8 cellular contexts compared by ENCODE assay signal in the genomic region with DNA sequence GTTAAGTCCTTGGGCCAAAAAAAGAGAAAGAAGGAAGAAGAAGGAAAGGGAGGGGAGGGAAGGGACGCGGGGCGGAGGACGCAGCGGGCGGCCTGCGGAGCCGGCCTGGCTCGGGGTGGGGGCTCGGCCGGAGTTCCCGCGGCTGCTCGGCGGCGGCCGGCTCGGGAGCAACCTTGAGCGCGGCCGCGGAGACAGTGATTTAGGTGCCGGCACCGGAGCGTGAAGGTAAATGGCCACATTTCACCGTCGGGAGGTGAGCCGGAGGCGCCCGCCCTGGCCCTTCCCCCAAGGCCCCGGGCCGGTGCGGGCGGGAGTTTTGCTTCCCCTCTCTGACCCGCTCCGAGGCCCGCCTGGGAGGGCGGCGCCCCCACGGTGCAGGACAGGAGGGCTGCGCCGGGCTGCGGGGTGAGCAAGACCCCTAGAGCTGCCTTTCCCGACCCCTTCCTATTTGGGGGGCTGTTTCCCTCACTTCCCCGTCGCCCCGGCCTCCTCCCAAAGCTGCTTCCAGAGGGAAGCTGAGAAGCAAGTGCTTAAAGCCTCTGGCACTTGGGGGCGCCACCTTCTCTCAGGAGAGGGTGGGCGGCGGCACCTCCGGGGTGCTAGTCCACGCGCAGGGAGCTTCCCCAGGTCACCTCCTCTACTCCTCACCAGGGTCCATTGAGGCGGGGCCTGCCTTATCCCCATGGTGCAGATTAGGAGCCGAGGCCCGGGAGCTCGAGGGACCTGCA. TPM values are rescaled to one million over a fixed set of nuclear protein-coding genes. Genes with fewer than 3 reads are reported as not detected.
A peak's percentile ranks its signal among the peaks of the same experiment; 100 is the strongest.
DNase-seq lines count a peak whose midpoint lies in the region; ATAC-seq and TF ChIP-seq lines count a peak whose summit lies in the region.

No MANE protein-coding gene starts in this region.

- no peak overlapping the region for H3K9ac ChIP-seq in DND-41 (ENCODE audit: low read depth, low read length)

- peaks cover 17% of the 10 kb centered on the region for H3K4me1 Mint-ChIP-seq in dendritic cell treated with granulocyte-macrophage colony-stimulating factor and Interleukin-4, amounts not matched to agents 40 ng/mL and 50 ng/mL, for 4 days (ENCODE audit: low read depth)

- no peaks in the 10 kb centered on the region for H3K9me3 Mint-ChIP-seq in dendritic cell treated with granulocyte-macrophage colony-stimulating factor and Interleukin-4, amounts not matched to agents 40 ng/mL and 50 ng/mL, for 4 days

- peak; percentile 9 for DNase-seq in DND-41
- peak; percentile 29 for DNase-seq in NB4 (ENCODE audit: low read depth)
- peak; percentile 54 to 63 (median 57) for DNase-seq in mucosa of descending colon
- no peak for DNase-seq in COLO829 (ENCODE audit: low spot score)
- no peak for DNase-seq in activated CD4-positive, CD25-positive, alpha-beta regulatory T cell treated with anti-CD3 and anti-CD28 coated beads, Interleukin-2, amount 50 U/mL, for 72 hours
- DNase-seq in activated effector memory CD4-positive, alpha-beta T cell treated with anti-CD3 and anti-CD28 coated beads, Interleukin-2, amount 50 U/mL, for 16 hours, result no peak

- peak overlapping the region; percentile 67 for H3K4me3 Mint-ChIP-seq in dendritic cell treated with granulocyte-macrophage colony-stimulating factor and Interleukin-4, amounts not matched to agents 40 ng/mL and 50 ng/mL, for 4 days

- no peaks in the 10 kb centered on the region; the same call in 1 of the 2 replicates for H4K20me1 ChIP-seq in DND-41 (ENCODE audit: insufficient read depth, low read length)

- H3K36me3 ChIP-seq in DND-41 (ENCODE audit: insufficient read depth, low read length) (no peaks in the 10 kb centered on the region), mucosa of descending colon (ENCODE audit: low read depth) (no peaks in the 10 kb centered on the region)

- no peaks in the 10 kb centered on the region for H3K36me3 Mint-ChIP-seq in dendritic cell treated with granulocyte-macrophage colony-stimulating factor and Interleukin-4, amounts not matched to agents 40 ng/mL and 50 ng/mL, for 4 days (ENCODE audit: low read depth)

- ATAC-seq in DND-41 (ENCODE audit: insufficient read depth, low read depth), result no peak
- peak; percentile 70 for ATAC-seq in mucosa of descending colon
- ATAC-seq in HG03442 (IDR thresholded peaks at IDR 0.05; ENCODE audit: unreplicated experiment), result no peak

- no peak overlapping the region for H3K27ac Mint-ChIP-seq in dendritic cell treated with granulocyte-macrophage colony-stimulating factor and Interleukin-4, amounts not matched to agents 40 ng/mL and 50 ng/mL, for 4 days

- H3K4me2 ChIP-seq in DND-41 (ENCODE audit: insufficient read depth, low read length), result no peak overlapping the region

- H3K79me2 ChIP-seq in DND-41 (ENCODE audit: insufficient read depth, low read length), result no peaks in the 10 kb centered on the region

- H3K27ac ChIP-seq in DND-41 (ENCODE audit: low read length), result no peak overlapping the region

- peaks cover 3% of the 10 kb centered on the region for H3K27me3 ChIP-seq in DND-41 (ENCODE audit: insufficient read depth, low read length, poor library complexity)

- TF ChIP-seq POLR2A in NB4 (IDR thresholded peaks at IDR 0.05; ENCODE audit: extremely low read depth, insufficient read length), result no peak

- intact Hi-C loops in dendritic cell treated with granulocyte-macrophage colony-stimulating factor and Interleukin-4, amounts not matched to agents 40 ng/mL and 50 ng/mL, for 4 days (cut with micrococcal nuclease), result no loop called here
- intact Hi-C loops in mucosa of descending colon (cut with DNase I, micrococcal nuclease), result no loop called here

- peak; percentile 28 for TF ChIP-seq CTCF in DND-41 (IDR thresholded peaks at IDR 0.05; ENCODE audit: borderline replicate concordance, extremely low read depth, low read length, poor library complexity, severe bottlenecking)
- TF ChIP-seq CTCF in NB4 (IDR thresholded peaks at IDR 0.05; ENCODE audit: low read depth, low read length), result peak; percentile 18
- no peak for TF ChIP-seq CTCF in mucosa of descending colon (IDR thresholded peaks at IDR 0.05)

- no peak overlapping the region for H3K4me3 ChIP-seq in DND-41 (ENCODE audit: low read depth in 1 of 2, low read length in 2 of 2)
- no peak overlapping the region for H3K4me3 ChIP-seq in NB4 (ENCODE audit: low read depth, low read length)
- no peak overlapping the region for H3K4me3 ChIP-seq in mucosa of descending colon

- peaks cover 38% of the 10 kb centered on the region for H3K27me3 Mint-ChIP-seq in dendritic cell treated with granulocyte-macrophage colony-stimulating factor and Interleukin-4, amounts not matched to agents 40 ng/mL and 50 ng/mL, for 4 days

- H3K4me1 ChIP-seq in DND-41 (ENCODE audit: insufficient read depth, low read length) (no peaks in the 10 kb centered on the region), mucosa of descending colon (ENCODE audit: low read depth) (peaks cover 8% of the 10 kb centered on the region)

- H2AFZ ChIP-seq in DND-41 (ENCODE audit: low read depth, low read length), result no peak overlapping the region

- H3K9me3 ChIP-seq in DND-41 (ENCODE audit: insufficient read depth, low read length, severe bottlenecking) (no peaks in the 10 kb centered on the region), mucosa of descending colon (no peaks in the 10 kb centered on the region)

RNA-seq across cellular contexts. Expression of a gene that starts 56.5 kb away (rescaled TPM):
- 10 to 100 TPM in 1 of 3 donors, 1 to 10 TPM in 2; 8.2 to 12.8 (median 8.3) TPM for total RNA-seq in mucosa of descending colon

Comparison
In these comparisons a context has a peak if more than half of its experiments do, and no peak if none do; other contexts are left out.
1. DNase-seq: peak in DND-41 (single experiment), NB4 (single experiment) and mucosa of descending colon (3 of 3); none in COLO829 (single experiment), activated CD4-positive, CD25-positive, alpha-beta regulatory T cell treated with anti-CD3 and anti-CD28 coated beads, Interleukin-2, amount 50 U/mL, for 72 hours (single experiment) and activated effector memory CD4-positive, alpha-beta T cell treated with anti-CD3 and anti-CD28 coated beads, Interleukin-2, amount 50 U/mL, for 16 hours (single experiment).